12 cellular contexts compared by ENCODE assay signal in genomic region chr2:157895531-157895930, GRCh38. TPM values are rescaled to one million over a fixed set of nuclear protein-coding genes. Genes with fewer than 3 reads are reported as not detected.
A peak's percentile ranks its signal among the peaks of the same experiment; 100 is the strongest.
DNase-seq lines count a peak whose midpoint lies in the region; ATAC-seq and TF ChIP-seq lines count a peak whose summit lies in the region.
"Had no signal": no experiment of that assay in that cellular context is flagged by ENCODE, and none has a peak within 500 bp of the region (broad histone marks: within the 10 kb centered on the region; RNA-seq: fewer than 3 reads in every experiment).

No MANE protein-coding gene starts in this region.

- peaks cover 93% of the 10 kb centered on the region for H3K4me1 Mint-ChIP-seq in CD4-positive, alpha-beta T cell (ENCODE audit: low read depth)
- H3K4me1 Mint-ChIP-seq in activated CD4-positive, alpha-beta T cell treated with anti-CD3 and anti-CD28 coated beads, Interleukin-2, amount 10 ng/mL, durations not matched to agents 7 days and 5 days: peaks cover 92% of the 10 kb centered on the region
- peaks cover 33 to 39% of the 10 kb centered on the region in 2 donors for H3K4me1 Mint-ChIP-seq in natural killer cell treated with Interleukin-12 subunit alpha and Interleukin-12 subunit beta and Interleukin-15 and Interleukin-18, amount 100 ng/mL, for 72 hours (ENCODE audit: low read depth in 2 of 2)

- H3K4me1 ChIP-seq in ACC112 (ENCODE audit: control insufficient read depth, insufficient read depth, low read length, unreplicated experiment) (peaks cover 27% of the 10 kb centered on the region), foreskin keratinocyte (no peaks in the 10 kb centered on the region)

- H3K9me3 ChIP-seq in CD4-positive, alpha-beta T cell (ENCODE audit: control insufficient read depth, low read length): no peaks in the 10 kb centered on the region
- H3K9me3 ChIP-seq: adrenal gland had no signal

- H3K36me3 Mint-ChIP-seq in CD4-positive, alpha-beta T cell (ENCODE audit: low read depth): no peaks in the 10 kb centered on the region
- H3K36me3 Mint-ChIP-seq in activated CD4-positive, alpha-beta T cell treated with anti-CD3 and anti-CD28 coated beads, Interleukin-2, amount 10 ng/mL, durations not matched to agents 7 days and 5 days (ENCODE audit: low read depth): peaks cover 30% of the 10 kb centered on the region
- H3K36me3 Mint-ChIP-seq in natural killer cell treated with Interleukin-12 subunit alpha and Interleukin-12 subunit beta and Interleukin-15 and Interleukin-18, amount 100 ng/mL, for 72 hours: no peaks in the 10 kb centered on the region

- no peaks in the 10 kb centered on the region for H3K27me3 ChIP-seq in ACC112 (ENCODE audit: insufficient read depth, low read length)
- H3K27me3 ChIP-seq in CD4-positive, alpha-beta T cell (ENCODE audit: control insufficient read depth, insufficient read depth, low read length): no peaks in the 10 kb centered on the region
- no peaks in the 10 kb centered on the region for H3K27me3 ChIP-seq in foreskin keratinocyte
- H3K27me3 ChIP-seq: adrenal gland had no signal

- no peaks in the 10 kb centered on the region for H3K36me3 ChIP-seq in ACC112 (ENCODE audit: insufficient read depth, low read length)
- H3K36me3 ChIP-seq: adrenal gland had no signal

- H2AFZ ChIP-seq in ACC112 (ENCODE audit: low read length, unreplicated experiment): no peak overlapping the region

- H3K9me3 Mint-ChIP-seq in CD4-positive, alpha-beta T cell: no peaks in the 10 kb centered on the region
- H3K9me3 Mint-ChIP-seq in activated CD4-positive, alpha-beta T cell treated with anti-CD3 and anti-CD28 coated beads, Interleukin-2, amount 10 ng/mL, durations not matched to agents 7 days and 5 days: peaks cover 4% of the 10 kb centered on the region
- no peaks in the 10 kb centered on the region for H3K9me3 Mint-ChIP-seq in natural killer cell treated with Interleukin-12 subunit alpha and Interleukin-12 subunit beta and Interleukin-15 and Interleukin-18, amount 100 ng/mL, for 72 hours

- H3K27me3 Mint-ChIP-seq in CD4-positive, alpha-beta T cell: no peaks in the 10 kb centered on the region
- no peaks in the 10 kb centered on the region for H3K27me3 Mint-ChIP-seq in activated CD4-positive, alpha-beta T cell treated with anti-CD3 and anti-CD28 coated beads, Interleukin-2, amount 10 ng/mL, durations not matched to agents 7 days and 5 days
- peaks cover 0 to 5% of the 10 kb centered on the region in 2 donors for H3K27me3 Mint-ChIP-seq in natural killer cell treated with Interleukin-12 subunit alpha and Interleukin-12 subunit beta and Interleukin-15 and Interleukin-18, amount 100 ng/mL, for 72 hours

- CTCF ChIA-PET in CD4-positive, alpha-beta T cell (lab: Charles Lee): interaction anchor here (1.7 kb wide), 1 partner anchor 19 kb away, joined by 12 read pairs; the partner anchor contains the start of gene ACVR1
- CTCF ChIA-PET in activated CD4-positive, alpha-beta T cell treated with anti-CD3 and anti-CD28 coated beads, Interleukin-2, amount 10 ng/mL, durations not matched to agents 7 days and 5 days (lab: Charles Lee): interaction anchor here (1.5 kb wide), 1 partner anchor 19 kb away, joined by 6 read pairs; the partner anchor contains the start of gene ACVR1

- POLR2A ChIA-PET in CD4-positive, alpha-beta T cell (lab: Charles Lee): interaction anchor here (0.6 to 7.1 kb wide), 5 partner anchors 16 to 464 kb away, joined by 3 to 83 read pairs (median 3); partner anchors contain the start of gene ACVR1
- POLR2A ChIA-PET in activated CD4-positive, alpha-beta T cell treated with anti-CD3 and anti-CD28 coated beads, Interleukin-2, amount 10 ng/mL, durations not matched to agents 7 days and 5 days (lab: Charles Lee): no interaction called here

- H3K27ac ChIP-seq in ACC112 (ENCODE audit: low read depth, low read length) (peak overlapping the region; percentile 38; the same call in 1 of the 2 replicates), foreskin keratinocyte (no peak overlapping the region)
- H3K27ac ChIP-seq in CD4-positive, alpha-beta T cell (ENCODE audit: low read depth, low read length): no peak overlapping the region
- H3K27ac ChIP-seq: adrenal gland had no signal

- no peak for ATAC-seq in CD4-positive, alpha-beta T cell (ENCODE audit: poor library complexity)
- peak; percentile 75 for ATAC-seq in foreskin keratinocyte
- no peak for ATAC-seq in natural killer cell treated with Interleukin-12 subunit alpha and Interleukin-12 subunit beta and Interleukin-15 and Interleukin-18, amount 100 ng/mL, for 72 hours

- no peaks in the 10 kb centered on the region for H3K79me2 ChIP-seq in ACC112 (ENCODE audit: control insufficient read depth, insufficient read depth, low read length, unreplicated experiment)

- intact Hi-C loops in CD4-positive, alpha-beta T cell (cut with DNase I, micrococcal nuclease): loop anchor here (2.0 to 10.0 kb wide), 5 partner anchors 19 to 1571 kb away; partner anchors contain the start of genes ACVR1 (in 1 of the 2) and WDSUB1 (in 1 of the 2)

- TF ChIP-seq CTCF in CD4-positive, alpha-beta T cell (IDR thresholded peaks at IDR 0.05): no peak
- TF ChIP-seq CTCF in foreskin keratinocyte (conservative IDR thresholded peaks at IDR 0.05): no peak

- H3K4me3 ChIP-seq in ACC112 (ENCODE audit: low read depth, low read length): no peak overlapping the region
- H3K4me3 ChIP-seq: adrenal gland had no signal

- peak overlapping the region; percentile 85 for H3K27ac Mint-ChIP-seq in CD4-positive, alpha-beta T cell
- H3K27ac Mint-ChIP-seq in activated CD4-positive, alpha-beta T cell treated with anti-CD3 and anti-CD28 coated beads, Interleukin-2, amount 10 ng/mL, durations not matched to agents 7 days and 5 days: peak overlapping the region; percentile 79
- H3K27ac Mint-ChIP-seq in natural killer cell treated with Interleukin-12 subunit alpha and Interleukin-12 subunit beta and Interleukin-15 and Interleukin-18, amount 100 ng/mL, for 72 hours: peak overlapping the region in 1 of 2 donors; percentile 36
- H3K27ac Mint-ChIP-seq: dendritic cell treated with granulocyte-macrophage colony-stimulating factor and Interleukin-4, amounts not matched to agents 40 ng/mL and 50 ng/mL, for 4 days had no signal

- H3K4me3 Mint-ChIP-seq in CD4-positive, alpha-beta T cell: no peak overlapping the region
- no peak overlapping the region for H3K4me3 Mint-ChIP-seq in activated CD4-positive, alpha-beta T cell treated with anti-CD3 and anti-CD28 coated beads, Interleukin-2, amount 10 ng/mL, durations not matched to agents 7 days and 5 days
- no peak overlapping the region for H3K4me3 Mint-ChIP-seq in natural killer cell treated with Interleukin-12 subunit alpha and Interleukin-12 subunit beta and Interleukin-15 and Interleukin-18, amount 100 ng/mL, for 72 hours
- H3K4me3 Mint-ChIP-seq: dendritic cell treated with granulocyte-macrophage colony-stimulating factor and Interleukin-4, amounts not matched to agents 40 ng/mL and 50 ng/mL, for 4 days had no signal

- no peak for DNase-seq in CD4-positive, alpha-beta T cell
- peak; percentile 53 for DNase-seq in activated CD4-positive, alpha-beta T cell treated with anti-CD3 and anti-CD28 coated beads, Interleukin-2, amount 10 ng/mL, durations not matched to agents 7 days and 5 days
- peak in 1 of 2 donors; percentile 49 for DNase-seq in foreskin keratinocyte
- DNase-seq in NCI-H1417 treated with DMSO at 0.1 percent for 48 hours (lab: John Stamatoyannopoulos, UW): no peak
- no peak for DNase-seq in central memory CD4-positive, alpha-beta T cell
- DNase-seq in NCI-H526 treated with DMSO at 0.1 percent for 48 hours (lab: John Stamatoyannopoulos, UW): no peak
- DNase-seq in natural killer cell treated with Interleukin-12 subunit alpha and Interleukin-12 subunit beta and Interleukin-15 and Interleukin-18, amount 100 ng/mL, for 72 hours (ENCODE audit: low spot score): no peak
- DNase-seq: activated CD8-positive, alpha-beta memory T cell treated with anti-CD3 and anti-CD28 coated beads for 24 hours; adrenal gland; NCI-H1092 had no signal

RNA-seq across cellular contexts. Expression of gene ACVR1, which starts 19.4 kb away (rescaled TPM):
- 10 to 100 TPM; 14.3 to 16.7 TPM for total RNA-seq in CD4-positive, alpha-beta T cell
- total RNA-seq in activated CD4-positive, alpha-beta T cell treated with anti-CD3 and anti-CD28 coated beads, Interleukin-2, amount 10 ng/mL, durations not matched to agents 7 days and 5 days: 10 to 100 TPM; 26.0 to 29.6 TPM
- total RNA-seq in foreskin keratinocyte: 24.4 and 28.3 TPM in 2 replicates
- 13.2 and 13.7 TPM in 2 replicates for polyA plus RNA-seq in foreskin keratinocyte
- 10 to 100 TPM in 1 of 2 donors, 1 to 10 TPM in 1; 5.7 to 14.3 TPM for total RNA-seq in natural killer cell treated with Interleukin-12 subunit alpha and Interleukin-12 subunit beta and Interleukin-15 and Interleukin-18, amount 100 ng/mL, for 72 hours
